16 cellular contexts compared by ENCODE assay signal in the genomic region with DNA sequence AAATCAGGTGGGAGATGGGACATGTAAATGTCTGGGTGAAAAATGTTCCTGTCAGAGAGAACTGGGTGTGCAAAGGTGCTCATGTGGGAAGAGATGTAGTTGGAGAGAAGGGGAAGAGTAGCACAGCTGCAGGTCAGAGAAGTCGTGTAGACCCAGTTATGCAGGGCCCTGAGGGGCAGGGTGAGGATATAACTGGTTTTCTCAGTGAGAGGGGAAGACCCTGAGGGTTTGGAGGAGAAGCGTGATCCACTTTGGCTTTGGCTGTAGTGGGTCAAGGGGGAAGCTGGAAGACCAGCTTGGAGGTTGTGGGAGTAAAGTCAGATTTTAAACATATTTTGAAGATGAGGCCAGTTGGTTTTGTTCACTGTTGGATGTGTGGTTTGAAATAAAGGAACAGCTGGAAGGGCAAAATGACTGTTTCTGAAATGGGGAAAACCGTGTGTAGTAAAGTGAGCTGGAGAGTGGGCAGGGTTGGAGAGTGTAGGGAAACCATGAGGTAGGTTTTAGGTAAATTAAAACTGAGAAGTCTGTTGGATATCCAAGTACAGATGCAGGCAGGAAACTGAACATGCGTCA. TPM values are rescaled to one million over a fixed set of nuclear protein-coding genes. Genes with fewer than 3 reads are reported as not detected.
DNase-seq lines count a peak whose midpoint lies in the region; ATAC-seq lines count a peak whose summit lies in the region.
"Had no signal": no experiment of that assay in that cellular context is flagged by ENCODE, and none has a peak within 500 bp of the region (broad histone marks: within the 10 kb centered on the region; RNA-seq: fewer than 3 reads in every experiment).

No MANE protein-coding gene starts in this region.

- no peaks in the 10 kb centered on the region for H3K4me1 ChIP-seq in CD4-positive, CD25-positive, alpha-beta regulatory T cell (ENCODE audit: control insufficient read depth, insufficient read depth, low read length, poor library complexity, severe bottlenecking)
- no peaks in the 10 kb centered on the region for H3K4me1 ChIP-seq in CD8-positive, alpha-beta memory T cell (ENCODE audit: insufficient read depth, low read length)

- DNase-seq in CD4-positive, CD25-positive, alpha-beta regulatory T cell: no peak
- no peak for DNase-seq in CD8-positive, alpha-beta memory T cell
- DNase-seq in naive B cell (no peak), cardiac septum (ENCODE audit: low spot score) (no peak), RPMI8226 (no peak)
- DNase-seq: ACHN, DMS 273 treated with DMSO at 0.1 percent for 48 hours, NCI-H1417 treated with DMSO at 0.1 percent for 48 hours, NCI-H2029, NCI-H2171 treated with DMSO at 0.1 percent for 48 hours, Right ventricle myocardium superior had no signal

- no peak overlapping the region for H3K4me3 ChIP-seq in CD4-positive, CD25-positive, alpha-beta regulatory T cell (ENCODE audit: low read depth, low read length)
- no peak overlapping the region for H3K4me3 ChIP-seq in CD8-positive, alpha-beta memory T cell (ENCODE audit: low read length)

- H3K27ac ChIP-seq in CD4-positive, CD25-positive, alpha-beta regulatory T cell (ENCODE audit: insufficient read depth, low read length, poor library complexity, severe bottlenecking): no peak overlapping the region
- H3K27ac ChIP-seq in CD8-positive, alpha-beta memory T cell (ENCODE audit: low read depth, low read length): no peak overlapping the region
- H3K27ac ChIP-seq: KMS-11 had no signal

- H3K27me3 ChIP-seq in CD4-positive, CD25-positive, alpha-beta regulatory T cell (ENCODE audit: control insufficient read depth, insufficient read depth, low read length): no peaks in the 10 kb centered on the region
- H3K27me3 ChIP-seq in CD8-positive, alpha-beta memory T cell (ENCODE audit: insufficient read depth, low read length, poor library complexity, severe bottlenecking): no peaks in the 10 kb centered on the region

- H3K9me3 ChIP-seq in CD4-positive, CD25-positive, alpha-beta regulatory T cell (ENCODE audit: control insufficient read depth in 2 of 2, low read length in 2 of 2): no peaks in the 10 kb centered on the region
- no peaks in the 10 kb centered on the region for H3K9me3 ChIP-seq in CD8-positive, alpha-beta memory T cell (ENCODE audit: low read length)

- H3K27me3 Mint-ChIP-seq in CD4-positive, CD25-positive, alpha-beta regulatory T cell: no peaks in the 10 kb centered on the region
- H3K27me3 Mint-ChIP-seq in CD8-positive, alpha-beta memory T cell: peaks cover 0 to 1% of the 10 kb centered on the region in 2 donors
- H3K27me3 Mint-ChIP-seq in activated T-helper 17 cell treated with anti-CD3 and anti-CD28 coated beads, Interleukin-2, amount 50 U/mL, for 72 hours: no peaks in the 10 kb centered on the region
- H3K27me3 Mint-ChIP-seq in naive B cell: no peaks in the 10 kb centered on the region

- CTCF ChIA-PET in CD8-positive, alpha-beta memory T cell (lab: Charles Lee): no interaction called here

- H3K27ac Mint-ChIP-seq in CD4-positive, CD25-positive, alpha-beta regulatory T cell: peak overlapping the region; percentile 48 to 78 (median 70)
- peak overlapping the region in 5 of 8 donors; percentile 5 to 48 (median 32) for H3K27ac Mint-ChIP-seq in CD8-positive, alpha-beta memory T cell
- peak overlapping the region; percentile 26 for H3K27ac Mint-ChIP-seq in activated T-helper 17 cell treated with anti-CD3 and anti-CD28 coated beads, Interleukin-2, amount 50 U/mL, for 72 hours
- peak overlapping the region in 4 of 6 donors; percentile 29 to 90 (median 58) for H3K27ac Mint-ChIP-seq in naive B cell

- H3K4me1 Mint-ChIP-seq in CD4-positive, CD25-positive, alpha-beta regulatory T cell: peaks cover 9 to 44% (median 41%) of the 10 kb centered on the region in 4 donors
- H3K4me1 Mint-ChIP-seq in CD8-positive, alpha-beta memory T cell: peaks cover 18 to 45% (median 40%) of the 10 kb centered on the region in 3 donors
- peaks cover 38% of the 10 kb centered on the region for H3K4me1 Mint-ChIP-seq in activated T-helper 17 cell treated with anti-CD3 and anti-CD28 coated beads, Interleukin-2, amount 50 U/mL, for 72 hours
- H3K4me1 Mint-ChIP-seq in naive B cell: peaks cover 2 to 8% (median 6%) of the 10 kb centered on the region in 3 donors

- peaks cover 51% of the 10 kb centered on the region for H3K36me3 ChIP-seq in CD4-positive, CD25-positive, alpha-beta regulatory T cell (ENCODE audit: control insufficient read depth, insufficient read depth, low read length)
- H3K36me3 ChIP-seq in CD8-positive, alpha-beta memory T cell (ENCODE audit: insufficient read depth, low read length): peaks cover 24% of the 10 kb centered on the region

- ATAC-seq in CD4-positive, CD25-positive, alpha-beta regulatory T cell (ENCODE audit: low read depth in 2 of 2): no peak
- ATAC-seq in activated T-helper 17 cell treated with anti-CD3 and anti-CD28 coated beads, Interleukin-2, amount 50 U/mL, for 72 hours (replicated peaks): peak; percentile 64
- no peak for ATAC-seq in naive B cell (ENCODE audit: low read depth in 2 of 2)
- ATAC-seq in GM21576 (IDR thresholded peaks at IDR 0.05; ENCODE audit: unreplicated experiment): no peak
- ATAC-seq: Panc1 had no signal

- H3K4me3 Mint-ChIP-seq in CD4-positive, CD25-positive, alpha-beta regulatory T cell: peak overlapping the region in 1 of 4 donors; percentile 0
- H3K4me3 Mint-ChIP-seq in CD8-positive, alpha-beta memory T cell: no peak overlapping the region
- no peak overlapping the region for H3K4me3 Mint-ChIP-seq in activated T-helper 17 cell treated with anti-CD3 and anti-CD28 coated beads, Interleukin-2, amount 50 U/mL, for 72 hours
- H3K4me3 Mint-ChIP-seq in naive B cell: no peak overlapping the region

- peaks cover 45% of the 10 kb centered on the region for H3K36me3 Mint-ChIP-seq in CD4-positive, CD25-positive, alpha-beta regulatory T cell
- peaks cover 0 to 61% (median 33%) of the 10 kb centered on the region in 3 donors for H3K36me3 Mint-ChIP-seq in CD8-positive, alpha-beta memory T cell
- H3K36me3 Mint-ChIP-seq in activated T-helper 17 cell treated with anti-CD3 and anti-CD28 coated beads, Interleukin-2, amount 50 U/mL, for 72 hours (ENCODE audit: low read depth): peaks cover 85% of the 10 kb centered on the region
- peaks cover 29 to 37% of the 10 kb centered on the region in 2 donors for H3K36me3 Mint-ChIP-seq in naive B cell

- H3K9me3 Mint-ChIP-seq in CD4-positive, CD25-positive, alpha-beta regulatory T cell: peaks cover 0 to 1% (median 0%) of the 10 kb centered on the region in 7 donors
- H3K9me3 Mint-ChIP-seq in CD8-positive, alpha-beta memory T cell: no peaks in the 10 kb centered on the region
- H3K9me3 Mint-ChIP-seq in activated T-helper 17 cell treated with anti-CD3 and anti-CD28 coated beads, Interleukin-2, amount 50 U/mL, for 72 hours: no peaks in the 10 kb centered on the region
- H3K9me3 Mint-ChIP-seq in naive B cell: peaks cover 0 to 1% (median 0%) of the 10 kb centered on the region in 7 donors

- intact Hi-C loops in cardiac septum (cut with DNase I): loop anchor here (10.0 kb wide), 1 partner anchor 59 kb away; a partner anchor contains a TSS

- POLR2A ChIA-PET in CD8-positive, alpha-beta memory T cell (lab: Charles Lee): no interaction called here

RNA-seq across cellular contexts. Expression of a gene that starts 44.2 kb away (rescaled TPM):
- 9.0 TPM for total RNA-seq in CD4-positive, CD25-positive, alpha-beta regulatory T cell
- polyA plus RNA-seq in CD4-positive, CD25-positive, alpha-beta regulatory T cell: 1 to 10 TPM; 1.8 to 3.4 (median 2.3) TPM
- 1 to 10 TPM; 4.4 to 4.8 TPM for total RNA-seq in CD8-positive, alpha-beta memory T cell
- polyA plus RNA-seq in CD8-positive, alpha-beta memory T cell: 2.5 TPM
- total RNA-seq in activated T-helper 17 cell treated with anti-CD3 and anti-CD28 coated beads, Interleukin-2, amount 50 U/mL, for 72 hours: 1 to 10 TPM; 2.0 to 4.1 TPM
- 1 to 10 TPM in 3 of 6 donors, under 1 TPM in 2, not detected in 1; 0.58 to 1.8 (median 1.2) TPM for polyA plus RNA-seq in naive B cell (ENCODE audit: low read depth in 6 of 6)
- total RNA-seq in cardiac septum: 7.0 TPM
- total RNA-seq: H4 had no signal
